31 cellular contexts compared by ENCODE assay signal in genomic region chr17:53649201-53649600, GRCh38.
A peak's percentile ranks its signal among the peaks of the same experiment; 100 is the strongest.
DNase-seq lines count a peak whose midpoint lies in the region; ATAC-seq and TF ChIP-seq lines count a peak whose summit lies in the region.
"Had no signal": no experiment of that assay in that cellular context is flagged by ENCODE, and none has a peak within 500 bp of the region (broad histone marks: within the 10 kb centered on the region; RNA-seq: fewer than 3 reads in every experiment).

No MANE protein-coding gene starts in this region.

- no peaks in the 10 kb centered on the region for H3K4me1 ChIP-seq in suprapubic skin
- H3K4me1 ChIP-seq in right cardiac atrium (ENCODE audit: control insufficient read depth, insufficient read depth, low read length) = no peaks in the 10 kb centered on the region
- H3K4me1 ChIP-seq: A549; BE2C; BLaER1; BLaER1 treated with 17β-estradiol and CSF1 and Interleukin-3, amounts not matched to agents 10 nM and 100 nM; Caco-2 had no signal

- in situ Hi-C loops in SK-MEL-5 (cut with HindIII; ENCODE audit: low pct_unique_long_range_greater_than_20kb, low sequenced_read_pairs) = no loop called here

- TF ChIP-seq EP300 in suprapubic skin (IDR thresholded peaks at IDR 0.05) = no peak

- TF ChIP-seq POLR2A in suprapubic skin (IDR thresholded peaks at IDR 0.05) = no peak

- H3K27me3 ChIP-seq in suprapubic skin (no peaks in the 10 kb centered on the region), right cardiac atrium (ENCODE audit: control insufficient read depth, insufficient read depth) (no peaks in the 10 kb centered on the region)
- H3K27me3 ChIP-seq: BE2C; BLaER1; BLaER1 treated with 17β-estradiol and CSF1 and Interleukin-3, amounts not matched to agents 10 nM and 100 nM had no signal

- 75% methylated on average over 1 of the region's 1 CpG for WGBS in suprapubic skin
- WGBS in right cardiac atrium = 65% methylated on average over 1 of the region's 1 CpG

- no peaks in the 10 kb centered on the region for H3K36me3 ChIP-seq in suprapubic skin
- H3K36me3 ChIP-seq: BE2C; BLaER1; BLaER1 treated with 17β-estradiol and CSF1 and Interleukin-3, amounts not matched to agents 10 nM and 100 nM had no signal

- intact Hi-C loops in right cardiac atrium (cut with DNase I) = no loop called here

- no peaks in the 10 kb centered on the region for H3K9me3 ChIP-seq in suprapubic skin
- H3K9me3 ChIP-seq in right cardiac atrium (ENCODE audit: control insufficient read depth, low read length) = no peaks in the 10 kb centered on the region
- H3K9me3 ChIP-seq: A549; BE2C; BLaER1; BLaER1 treated with 17β-estradiol and CSF1 and Interleukin-3, amounts not matched to agents 10 nM and 100 nM; Caco-2 had no signal

- H3K27ac ChIP-seq in suprapubic skin (no peak overlapping the region), right cardiac atrium (ENCODE audit: low read length) (no peak overlapping the region)
- H3K27ac ChIP-seq: 22Rv1; A549; BLaER1; BLaER1 treated with 17β-estradiol and CSF1 and Interleukin-3, amounts not matched to agents 10 nM and 100 nM; C4-2B had no signal

- H3K4me3 ChIP-seq in suprapubic skin (no peak overlapping the region), right cardiac atrium (ENCODE audit: low read length) (no peak overlapping the region)
- H3K4me3 ChIP-seq: A549; BLaER1; BLaER1 treated with 17β-estradiol and CSF1 and Interleukin-3, amounts not matched to agents 10 nM and 100 nM had no signal

- no peak for ATAC-seq in right cardiac atrium
- ATAC-seq: A549; CD8-positive, alpha-beta T cell had no signal

- TF ChIP-seq CTCF in suprapubic skin (IDR thresholded peaks at IDR 0.05) = no peak

- DNase-seq in COLO829 (ENCODE audit: low spot score) (peak; percentile 38), SK-MEL-5 (ENCODE audit: low read depth, low spot score) (peak; percentile 30), foreskin melanocyte (peak; percentile 66), T1000 (lab: John Stamatoyannopoulos, UW) (no peak), suprapubic skin (ENCODE audit: low spot score in 2 of 2) (no peak), right cardiac atrium (no peak)
- DNase-seq: 8988T; ACHN; AML-193; BE2C; C1 segment of cervical spinal cord; Caco-2; Calu3; CD4-positive, alpha-beta memory T cell; CD4-positive, alpha-beta T cell; CD4-positive, CD25-positive, alpha-beta regulatory T cell; CD8-positive, alpha-beta memory T cell; CD8-positive, alpha-beta T cell; COR-L47; DMS 273 treated with DMSO at 0.1 percent for 48 hours; DMS153; DMS53; DMS79; DMS79 treated with DMSO at 0.1 percent for 48 hours; DND-41; EL had no signal

Comparison
In these comparisons a context has a peak if more than half of its experiments do, and no peak if none do; other contexts are left out.
1. DNase-seq: peak in COLO829 (single experiment), SK-MEL-5 (single experiment) and foreskin melanocyte (single experiment); none in T1000 (single experiment), suprapubic skin (0 of 2) and right cardiac atrium (0 of 3).